Comparison of ENCODE assay signal across 1 cellular context in the genomic region with DNA sequence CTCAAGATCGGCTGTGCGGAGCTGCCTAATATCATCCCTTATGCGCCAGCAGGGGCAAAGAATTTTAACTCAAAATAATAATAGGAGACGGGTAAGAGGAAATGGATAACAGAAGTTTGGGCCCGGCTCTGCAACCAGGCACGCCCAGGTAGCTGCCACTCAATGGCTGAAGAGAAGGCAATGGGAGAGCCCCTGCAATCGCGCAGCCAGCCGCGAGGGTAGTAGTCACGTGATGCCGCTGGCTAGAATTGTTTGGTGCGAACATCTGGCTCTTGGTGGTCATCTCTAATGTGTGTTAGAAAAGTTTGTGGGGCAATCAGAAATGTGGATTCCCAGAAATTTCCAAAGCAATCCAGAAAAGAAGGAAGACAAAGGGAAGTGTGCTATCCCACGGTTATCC.
TF ChIP-seq lines count a peak whose summit lies in the region.

No MANE protein-coding gene starts in this region.

TF ChIP-seq in H1, 55 proteins besides CTCF, POLR2A, EP300 and RAD21:
- TF ChIP-seq, protein P1, sequence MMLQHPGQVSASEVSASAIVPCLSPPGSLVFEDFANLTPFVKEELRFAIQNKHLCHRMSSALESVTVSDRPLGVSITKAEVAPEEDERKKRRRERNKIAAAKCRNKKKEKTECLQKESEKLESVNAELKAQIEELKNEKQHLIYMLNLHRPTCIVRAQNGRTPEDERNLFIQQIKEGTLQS (IDR thresholded peaks at IDR 0.05; ENCODE audit: insufficient read depth, low read depth, low read length), result peak; percentile 73; the same call in 1 of the 2 replicates
- TF ChIP-seq, protein P2, sequence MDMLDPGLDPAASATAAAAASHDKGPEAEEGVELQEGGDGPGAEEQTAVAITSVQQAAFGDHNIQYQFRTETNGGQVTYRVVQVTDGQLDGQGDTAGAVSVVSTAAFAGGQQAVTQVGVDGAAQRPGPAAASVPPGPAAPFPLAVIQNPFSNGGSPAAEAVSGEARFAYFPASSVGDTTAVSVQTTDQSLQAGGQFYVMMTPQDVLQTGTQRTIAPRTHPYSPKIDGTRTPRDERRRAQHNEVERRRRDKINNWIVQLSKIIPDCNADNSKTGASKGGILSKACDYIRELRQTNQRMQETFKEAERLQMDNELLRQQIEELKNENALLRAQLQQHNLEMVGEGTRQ (IDR thresholded peaks at IDR 0.05; ENCODE audit: low read length), result peak; percentile 92
- no peak for TF ChIP-seq RBBP5 (IDR thresholded peaks at IDR 0.05; ENCODE audit: borderline replicate concordance, low read depth, low read length)
